11 cellular contexts compared by ENCODE assay signal in the genomic region with DNA sequence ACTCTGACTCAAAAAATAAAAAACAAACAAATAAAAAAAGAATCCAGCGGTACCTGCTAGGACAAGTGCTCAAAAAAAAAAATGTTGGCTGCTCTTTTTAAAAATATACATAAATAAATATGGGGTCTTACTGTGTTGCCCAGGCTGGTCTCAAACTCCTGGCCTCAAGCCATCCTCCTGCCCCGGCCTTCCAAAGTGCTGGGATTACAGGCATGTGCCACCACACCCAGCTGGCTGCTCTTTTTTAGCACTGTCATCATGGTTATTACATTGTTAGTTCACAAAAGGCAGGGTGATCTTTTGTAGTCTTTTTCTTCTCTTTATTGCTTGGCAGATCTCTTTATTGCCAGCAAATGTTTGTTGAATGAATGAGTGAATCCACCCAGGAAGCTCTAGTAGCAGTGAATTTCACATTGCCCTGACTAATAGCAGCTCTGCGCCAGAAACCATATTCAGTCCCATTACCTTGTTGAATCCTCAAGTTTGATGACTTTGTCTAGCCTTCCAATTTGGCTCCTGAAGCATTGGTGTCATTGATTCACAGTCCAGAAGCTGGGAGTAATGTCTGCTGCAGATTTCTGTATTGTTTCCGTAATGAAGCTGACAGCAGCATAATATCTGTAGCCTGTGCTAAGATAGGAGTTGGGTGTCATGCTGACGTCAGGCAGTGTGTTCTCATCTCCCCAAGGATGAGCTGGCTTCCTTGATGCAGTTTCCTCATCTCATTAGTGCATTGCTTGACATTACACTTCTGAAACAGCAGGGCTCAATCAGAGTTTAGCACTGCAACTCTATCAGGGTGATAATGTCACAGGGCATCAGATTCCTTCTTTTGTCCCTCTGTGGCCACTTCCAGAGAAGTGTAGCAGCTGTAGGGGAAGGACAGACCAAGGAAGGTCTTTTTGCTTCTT.
A peak's percentile ranks its signal among the peaks of the same experiment; 100 is the strongest.
DNase-seq lines count a peak whose midpoint lies in the region; ATAC-seq and TF ChIP-seq lines count a peak whose summit lies in the region.
"Had no signal": no experiment of that assay in that cellular context is flagged by ENCODE, and none has a peak within 500 bp of the region (broad histone marks: within the 10 kb centered on the region; RNA-seq: fewer than 3 reads in every experiment).

No MANE protein-coding gene starts in this region.

- H3K4me3 Mint-ChIP-seq in chondrocyte (ENCODE audit: unreplicated experiment): no peak overlapping the region
- H3K4me3 Mint-ChIP-seq: activated naive CD8-positive, alpha-beta T cell had no signal

- H3K9me3 Mint-ChIP-seq in chondrocyte (ENCODE audit: low read depth): no peaks in the 10 kb centered on the region

- H3K4me3 ChIP-seq in AG10803 (ENCODE audit: low read length) (no peak overlapping the region), dorsolateral prefrontal cortex (no peak overlapping the region), lung (no peak overlapping the region)

- H3K36me3 ChIP-seq in lung (ENCODE audit: control insufficient read depth in 2 of 2, insufficient read depth in 2 of 2, low read length in 2 of 2): no peaks in the 10 kb centered on the region

- H3K4me1 Mint-ChIP-seq in chondrocyte (ENCODE audit: low read depth): no peaks in the 10 kb centered on the region

- DNase-seq in AG10803 (ENCODE audit: low read depth) (peak; percentile 81), M059J (ENCODE audit: low read depth) (peak; percentile 59), dorsolateral prefrontal cortex (peak in 4 of 10 donors; percentile 32 to 67 (median 47)), lung (ENCODE audit: low spot score) (peak; percentile 34), HUDEP-2 (lab: John Stamatoyannopoulos, UW; ENCODE audit: unreplicated experiment in 76 of 76) (no peak), NCI-H69 (lab: John Stamatoyannopoulos, UW) (no peak), chondrocyte (ENCODE audit: low spot score) (no peak)
- DNase-seq: activated CD4-positive, CD25-positive, alpha-beta regulatory T cell had no signal

- H3K27ac ChIP-seq in dorsolateral prefrontal cortex: peak overlapping the region in 38 of 59 donors; percentile 5 to 76 (median 42)
- no peak overlapping the region for H3K27ac ChIP-seq in lung (ENCODE audit: low read depth in 1 of 2, low read length in 1 of 2)
- H3K27ac ChIP-seq: parathyroid adenoma had no signal

- 60 to 65% methylated on average over 5 of the region's 5 CpGs for WGBS in lung, 2 donors

- TF ChIP-seq CTCF in AG10803 (conservative IDR thresholded peaks at IDR 0.05; ENCODE audit: low read length) (peak; percentile 38), dorsolateral prefrontal cortex (IDR thresholded peaks at IDR 0.05 in 54 of 56, conservative IDR thresholded peaks at IDR 0.05 in 2 of 56; ENCODE audit: low read depth in 1 of 56, partially characterized antibody in 56 of 56) (no peak), lung (IDR thresholded peaks at IDR 0.05; ENCODE audit: control extremely low read depth, extremely low read depth) (no peak), chondrocyte (IDR thresholded peaks at IDR 0.05) (no peak)

- no peaks in the 10 kb centered on the region for H3K36me3 Mint-ChIP-seq in chondrocyte (ENCODE audit: low read depth)
- H3K36me3 Mint-ChIP-seq: activated naive CD8-positive, alpha-beta T cell had no signal

- H3K4me1 ChIP-seq in lung (ENCODE audit: control insufficient read depth in 2 of 2, insufficient read depth in 2 of 2, low read length in 2 of 2): peaks cover 0 to 4% of the 10 kb centered on the region in 2 donors
- H3K4me1 ChIP-seq: parathyroid adenoma had no signal

- peaks cover 0 to 2% of the 10 kb centered on the region in 2 donors for H3K9me3 ChIP-seq in lung (ENCODE audit: control insufficient read depth in 2 of 2, insufficient read depth in 1 of 2, low read length in 1 of 2)

- no peak for ATAC-seq in lung (ENCODE audit: insufficient read depth, low FRiP score)
- no peak for ATAC-seq in HG02885 (IDR thresholded peaks at IDR 0.05; ENCODE audit: poor library complexity, unreplicated experiment)

- H3K27me3 ChIP-seq in dorsolateral prefrontal cortex (peaks cover 0 to 31% (median 0%) of the 10 kb centered on the region in 45 donors), lung (ENCODE audit: control insufficient read depth, insufficient read depth) (no peaks in the 10 kb centered on the region)

- intact Hi-C loops in dorsolateral prefrontal cortex (cut with DNase I): no loop called here

- no peak overlapping the region for H3K27ac Mint-ChIP-seq in chondrocyte (ENCODE audit: unreplicated experiment)
- H3K27ac Mint-ChIP-seq: activated naive CD8-positive, alpha-beta T cell had no signal

- peaks cover 16% of the 10 kb centered on the region for H3K27me3 Mint-ChIP-seq in chondrocyte (ENCODE audit: low read depth)
- H3K27me3 Mint-ChIP-seq: activated naive CD8-positive, alpha-beta T cell had no signal

Comparison
In these comparisons a context has a peak if more than half of its experiments do, and no peak if none do; other contexts are left out.
1. DNase-seq: peak in AG10803 (single experiment), M059J (single experiment) and lung (single experiment); none in HUDEP-2 (0 of 76), NCI-H69 (single experiment) and chondrocyte (single experiment).
2. H3K27ac ChIP-seq: peak in dorsolateral prefrontal cortex (38 of 59); none in lung (0 of 2).